In the genomic region with DNA sequence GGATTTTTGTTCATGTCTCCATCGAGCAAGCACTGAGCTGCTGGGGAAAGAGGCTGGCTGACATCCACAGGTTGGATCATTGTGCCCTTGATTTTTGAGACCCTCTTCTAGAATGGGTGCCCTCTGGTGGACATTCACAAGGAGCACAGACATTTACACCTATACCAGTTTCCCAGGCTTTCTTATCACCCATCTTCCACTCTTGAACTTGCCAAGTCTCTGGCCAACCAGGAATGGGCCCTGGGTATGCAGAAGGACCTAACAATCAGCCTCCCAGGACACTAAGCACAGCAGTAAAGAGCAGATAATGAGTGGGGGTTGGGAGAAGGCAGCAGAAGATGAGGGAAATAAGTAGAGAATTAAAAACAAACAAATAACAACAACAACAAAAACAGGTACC, we compare ENCODE assay signal across 8 cellular contexts.
DNase-seq lines count a peak whose midpoint lies in the region; ATAC-seq and TF ChIP-seq lines count a peak whose summit lies in the region.

No MANE protein-coding gene starts in this region.

- no peaks in the 10 kb centered on the region for H3K9me3 Mint-ChIP-seq in T-helper 2 cell treated with Interferon-gamma antibody and Interleukin-4, amounts not matched to agents 5 μg/mL and 100 μg/mL, for 36 hours

- H3K9me3 ChIP-seq in HAP-1 = no peaks in the 10 kb centered on the region

- H3K4me3 ChIP-seq in HAP-1 (no peak overlapping the region), cardiac fibroblast (replicated peaks in 1 of 2; ENCODE audit: low read depth in 2 of 2, low read length in 2 of 2) (no peak overlapping the region)

- H3K36me3 ChIP-seq in HAP-1 (replicated peaks) = no peaks in the 10 kb centered on the region

- peaks cover 5% of the 10 kb centered on the region for H3K4me1 Mint-ChIP-seq in T-helper 2 cell treated with Interferon-gamma antibody and Interleukin-4, amounts not matched to agents 5 μg/mL and 100 μg/mL, for 36 hours (ENCODE audit: low read depth)

- H3K4me3 Mint-ChIP-seq in T-helper 2 cell treated with Interferon-gamma antibody and Interleukin-4, amounts not matched to agents 5 μg/mL and 100 μg/mL, for 36 hours = no peak overlapping the region

- H3K27ac Mint-ChIP-seq in T-helper 2 cell treated with Interferon-gamma antibody and Interleukin-4, amounts not matched to agents 5 μg/mL and 100 μg/mL, for 36 hours = no peak overlapping the region

- peak; percentile 69 for TF ChIP-seq CTCF in cardiac fibroblast (IDR thresholded peaks at IDR 0.05; ENCODE audit: low read depth, low read length)

- no peak for ATAC-seq in GM19328 (IDR thresholded peaks at IDR 0.05; ENCODE audit: unreplicated experiment)

- H3K27me3 Mint-ChIP-seq in T-helper 2 cell treated with Interferon-gamma antibody and Interleukin-4, amounts not matched to agents 5 μg/mL and 100 μg/mL, for 36 hours (ENCODE audit: low read depth) = peaks cover 17% of the 10 kb centered on the region

- H3K36me3 Mint-ChIP-seq in T-helper 2 cell treated with Interferon-gamma antibody and Interleukin-4, amounts not matched to agents 5 μg/mL and 100 μg/mL, for 36 hours (ENCODE audit: low read depth) = no peaks in the 10 kb centered on the region

- no peaks in the 10 kb centered on the region for H3K27me3 ChIP-seq in HAP-1 (ENCODE audit: low read depth)

- in situ Hi-C loops in HAP-1 (cut with MboI; ENCODE audit: low sequenced_read_pairs) = loop anchor here (10.0 kb wide), 1 partner anchor 225 kb away; no protein-coding TSS in a partner anchor

- peaks cover 3% of the 10 kb centered on the region for H3K4me1 ChIP-seq in HAP-1

- DNase-seq in DMS153 treated with DMSO at 0.1 percent for 48 hours (lab: John Stamatoyannopoulos, UW; ENCODE audit: unreplicated experiment) = peak; percentile 80
- peak; percentile 68 to 82 for DNase-seq in HAP-1 (ENCODE audit: low spot score in 2 of 2)
- DNase-seq in NCI-H2029 (lab: John Stamatoyannopoulos, UW) = peak; percentile 50
- DNase-seq in T-helper 2 cell treated with Interferon-gamma antibody and Interleukin-4, amounts not matched to agents 5 μg/mL and 100 μg/mL, for 36 hours (ENCODE audit: low spot score) = peak; percentile 11
- peak; percentile 85 to 87 for DNase-seq in cardiac fibroblast (ENCODE audit: low read depth in 2 of 2)
- peak; percentile 71 for DNase-seq in kidney tubule cell (ENCODE audit: low spot score)
- DNase-seq in stimulated activated CD8-positive, alpha-beta memory T cell treated with anti-CD3 and anti-CD28 coated beads, Interleukin-12 subunit alpha, Interleukin-12 subunit beta, amount 100 ng/mL, for 1 hour (ENCODE audit: low read depth) = peak; percentile 9

Comparison
In these comparisons a context has a peak if more than half of its experiments do, and no peak if none do; other contexts are left out.
1. DNase-seq: peak in every context shown above with its lines; median percentile 86 in cardiac fibroblast; 80 in DMS153 treated with DMSO at 0.1 percent for 48 hours; 75 in HAP-1; 71 in kidney tubule cell; 50 in NCI-H2029; 11 in T-helper 2 cell treated with Interferon-gamma antibody and Interleukin-4, amounts not matched to agents 5 μg/mL and 100 μg/mL, for 36 hours; 9 in stimulated activated CD8-positive, alpha-beta memory T cell treated with anti-CD3 and anti-CD28 coated beads, Interleukin-12 subunit alpha, Interleukin-12 subunit beta, amount 100 ng/mL, for 1 hour.